ENCODE assay signal across 1 cellular context in genomic region chr17:57542518-57542917, GRCh38.
TF ChIP-seq lines count a peak whose summit lies in the region.

No MANE protein-coding gene starts in this region.

TF ChIP-seq in WTC11, 78 proteins besides CTCF, POLR2A, EP300 and RAD21:
- TF ChIP-seq ZNF512 (CRISPR knock-in tag; IDR thresholded peaks at IDR 0.05; ENCODE audit: borderline replicate concordance): no peak
- TF ChIP-seq, protein P1, sequence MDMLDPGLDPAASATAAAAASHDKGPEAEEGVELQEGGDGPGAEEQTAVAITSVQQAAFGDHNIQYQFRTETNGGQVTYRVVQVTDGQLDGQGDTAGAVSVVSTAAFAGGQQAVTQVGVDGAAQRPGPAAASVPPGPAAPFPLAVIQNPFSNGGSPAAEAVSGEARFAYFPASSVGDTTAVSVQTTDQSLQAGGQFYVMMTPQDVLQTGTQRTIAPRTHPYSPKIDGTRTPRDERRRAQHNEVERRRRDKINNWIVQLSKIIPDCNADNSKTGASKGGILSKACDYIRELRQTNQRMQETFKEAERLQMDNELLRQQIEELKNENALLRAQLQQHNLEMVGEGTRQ (CRISPR knock-in tag; IDR thresholded peaks at IDR 0.05): peak; percentile 19; the same call in 1 of the 2 replicates
